In genomic region chr10:96339956-96340904, GRCh38 we compare ENCODE assay signal across 8 cellular contexts. TPM values are rescaled to one million over a fixed set of nuclear protein-coding genes. Genes with fewer than 3 reads are reported as not detected.
DNase-seq lines count a peak whose midpoint lies in the region; ATAC-seq and TF ChIP-seq lines count a peak whose summit lies in the region.

No MANE protein-coding gene starts in this region.

- no peak overlapping the region for H3K4me3 ChIP-seq in coronary artery
- no peak overlapping the region for H3K4me3 ChIP-seq in lower lobe of right lung

- peak; percentile 52 for TF ChIP-seq CTCF in coronary artery (IDR thresholded peaks at IDR 0.05)
- peak; percentile 67 for TF ChIP-seq CTCF in lower lobe of right lung (IDR thresholded peaks at IDR 0.05)

- no peaks in the 10 kb centered on the region for H3K9me3 ChIP-seq in lower lobe of right lung

- peaks cover 6% of the 10 kb centered on the region for H3K27me3 Mint-ChIP-seq in activated CD4-positive, alpha-beta T cell treated with anti-CD3 and anti-CD28 coated beads for 36 hours

- H3K4me1 ChIP-seq in lower lobe of right lung, result no peaks in the 10 kb centered on the region

- CTCF ChIA-PET in activated CD4-positive, alpha-beta T cell treated with anti-CD3 and anti-CD28 coated beads for 36 hours (lab: Charles Lee), result interaction anchor here (0.6 to 5.4 kb wide), 23 partner anchors 7 to 646 kb away, joined by 3 to 60 read pairs (median 3); partner anchors contain the start of gene TCTN3

- no peak overlapping the region for H3K27ac ChIP-seq in coronary artery
- no peak overlapping the region for H3K27ac ChIP-seq in lower lobe of right lung

- POLR2A ChIA-PET in activated CD4-positive, alpha-beta T cell treated with anti-CD3 and anti-CD28 coated beads for 36 hours (lab: Charles Lee), result no interaction called here

- peak; percentile 60 for DNase-seq in EL
- DNase-seq in NCI-H345 treated with DMSO at 0.1 percent for 48 hours (lab: John Stamatoyannopoulos, UW; ENCODE audit: unreplicated experiment), result peak; percentile 10
- DNase-seq in activated CD4-positive, alpha-beta T cell treated with anti-CD3 and anti-CD28 coated beads for 36 hours, result peak; percentile 83
- no peak for DNase-seq in coronary artery (ENCODE audit: low spot score)
- DNase-seq in lower lobe of right lung, result peak; percentile 56
- DNase-seq in stimulated activated CD8-positive, alpha-beta memory T cell treated with anti-CD3 and anti-CD28 coated beads, Interleukin-7, amount 100 ng/mL, for 24 hours (ENCODE audit: low read depth), result peak; percentile 17
- DNase-seq in cortex of kidney (lab: John Stamatoyannopoulos, UW), result no peak

- H3K9me3 Mint-ChIP-seq in activated CD4-positive, alpha-beta T cell treated with anti-CD3 and anti-CD28 coated beads for 36 hours (ENCODE audit: low read depth), result no peaks in the 10 kb centered on the region

- H3K4me3 Mint-ChIP-seq in activated CD4-positive, alpha-beta T cell treated with anti-CD3 and anti-CD28 coated beads for 36 hours, result no peak overlapping the region

- peaks cover 9% of the 10 kb centered on the region for H3K4me1 Mint-ChIP-seq in activated CD4-positive, alpha-beta T cell treated with anti-CD3 and anti-CD28 coated beads for 36 hours

- no peak overlapping the region for H3K27ac Mint-ChIP-seq in activated CD4-positive, alpha-beta T cell treated with anti-CD3 and anti-CD28 coated beads for 36 hours

- no peaks in the 10 kb centered on the region for H3K36me3 Mint-ChIP-seq in activated CD4-positive, alpha-beta T cell treated with anti-CD3 and anti-CD28 coated beads for 36 hours (ENCODE audit: low read depth)

- peaks cover 2% of the 10 kb centered on the region for H3K27me3 ChIP-seq in lower lobe of right lung (ENCODE audit: low read depth)

- ATAC-seq in HG02852 (IDR thresholded peaks at IDR 0.05; ENCODE audit: unreplicated experiment), result peak; percentile 62
- ATAC-seq in activated CD4-positive, alpha-beta T cell treated with anti-CD3 and anti-CD28 coated beads for 36 hours, result peak; percentile 77
- peak; percentile 60 to 77 for ATAC-seq in lower lobe of right lung

- intact Hi-C loops in activated CD4-positive, alpha-beta T cell treated with anti-CD3 and anti-CD28 coated beads for 36 hours (cut with DNase I, micrococcal nuclease), result loop anchor here (1.0 to 10.0 kb wide), 4 partner anchors 111 to 1105 kb away; partner anchors contain the start of gene TCTN3 (in 1 of the 2)
- intact Hi-C loops in lower lobe of right lung (cut with DNase I), result no loop called here

- H3K36me3 ChIP-seq in lower lobe of right lung, result no peaks in the 10 kb centered on the region

RNA-seq across cellular contexts. Expression of gene OPALIN, which starts 18.6 kb away (rescaled TPM):
- not detected for total RNA-seq in activated CD4-positive, alpha-beta T cell treated with anti-CD3 and anti-CD28 coated beads for 36 hours
- not detected for total RNA-seq in lower lobe of right lung

RNA-seq across cellular contexts. Expression of gene DNTT, which starts 36.0 kb away (rescaled TPM):
- total RNA-seq in activated CD4-positive, alpha-beta T cell treated with anti-CD3 and anti-CD28 coated beads for 36 hours, result not detected
- total RNA-seq in lower lobe of right lung, result not detected

Comparison
In these comparisons a context has a peak if more than half of its experiments do, and no peak if none do; other contexts are left out.
1. DNase-seq: peak in EL (single experiment), NCI-H345 treated with DMSO at 0.1 percent for 48 hours (single experiment), activated CD4-positive, alpha-beta T cell treated with anti-CD3 and anti-CD28 coated beads for 36 hours (single experiment), lower lobe of right lung (single experiment) and stimulated activated CD8-positive, alpha-beta memory T cell treated with anti-CD3 and anti-CD28 coated beads, Interleukin-7, amount 100 ng/mL, for 24 hours (single experiment); none in coronary artery (single experiment) and cortex of kidney (single experiment).
2. Peak in every context shown above with its lines, with median percentiles within 50 percentile points of each other: ATAC-seq.